Comparison of ENCODE assay signal across 22 cellular contexts in the genomic region with DNA sequence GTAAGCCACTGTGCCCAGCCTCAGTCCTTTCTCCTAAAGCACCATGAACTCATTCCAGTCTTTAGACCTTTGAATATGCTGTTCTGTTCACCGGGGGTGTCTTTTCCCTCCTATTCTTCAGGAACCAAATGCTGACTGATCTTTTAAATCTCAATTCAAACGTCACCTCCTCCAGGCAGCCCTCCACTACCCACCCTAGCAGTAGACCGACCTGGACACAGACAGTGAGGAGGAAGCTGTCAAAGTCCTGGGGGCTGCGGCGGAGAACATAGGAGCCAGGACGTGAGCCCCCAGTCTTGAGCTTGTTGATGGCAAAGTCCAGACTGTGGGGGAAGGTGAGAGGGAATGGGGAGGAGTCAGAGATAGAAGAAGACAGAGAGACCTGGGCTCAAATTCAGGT. TPM values are rescaled to one million over a fixed set of nuclear protein-coding genes. Genes with fewer than 3 reads are reported as not detected.
"Had no signal": no experiment of that assay in that cellular context is flagged by ENCODE, and none has a peak within 500 bp of the region (broad histone marks: within the 10 kb centered on the region; RNA-seq: fewer than 3 reads in every experiment).

No MANE protein-coding gene starts in this region.

- H3K4me2 ChIP-seq: smooth muscle cell had no signal

- ATAC-seq: activated CD4-positive, CD25-positive, alpha-beta regulatory T cell treated with anti-CD3 and anti-CD28 coated beads, Interleukin-2, amount 50 U/mL, for 24 hours; activated T-cell treated with anti-CD3 and anti-CD28 coated beads, Interleukin-2, amount 50 U/mL, for 72 hours; gastrocnemius medialis; heart left ventricle; right lobe of liver; stimulated activated naive CD8-positive, alpha-beta T cell treated with anti-CD3 and anti-CD28 coated beads, Interleukin-15, amount 100 ng/mL, for 72 hours had no signal

- H3K27ac Mint-ChIP-seq: activated CD4-positive, alpha-beta memory T cell treated with anti-CD3 and anti-CD28 coated beads for 36 hours; activated T-cell treated with anti-CD3 and anti-CD28 coated beads, Interleukin-2, amount 50 U/mL, for 72 hours had no signal

- H3K27me3 Mint-ChIP-seq: activated CD4-positive, alpha-beta memory T cell treated with anti-CD3 and anti-CD28 coated beads for 36 hours; stimulated activated naive CD8-positive, alpha-beta T cell treated with anti-CD3 and anti-CD28 coated beads, Interleukin-15, amount 100 ng/mL, for 72 hours had no signal

- H3K4me3 Mint-ChIP-seq: activated CD4-positive, alpha-beta memory T cell treated with anti-CD3 and anti-CD28 coated beads for 36 hours; activated T-cell treated with anti-CD3 and anti-CD28 coated beads, Interleukin-2, amount 50 U/mL, for 72 hours; immature natural killer cell; stimulated activated naive CD8-positive, alpha-beta T cell treated with anti-CD3 and anti-CD28 coated beads, Interleukin-15, amount 100 ng/mL, for 72 hours had no signal

- H3K27ac ChIP-seq: ascending aorta, breast epithelium, gastrocnemius medialis, heart left ventricle, right lobe of liver had no signal

- H3K27me3 ChIP-seq: breast epithelium, ovary, right lobe of liver had no signal

- H3K9me3 ChIP-seq: ascending aorta, breast epithelium, gastrocnemius medialis, heart left ventricle, ovary, right lobe of liver had no signal

- H3K9me3 Mint-ChIP-seq: activated CD4-positive, alpha-beta memory T cell treated with anti-CD3 and anti-CD28 coated beads for 36 hours; activated T-cell treated with anti-CD3 and anti-CD28 coated beads, Interleukin-2, amount 50 U/mL, for 72 hours; immature natural killer cell; nephron; stimulated activated naive CD8-positive, alpha-beta T cell treated with anti-CD3 and anti-CD28 coated beads, Interleukin-15, amount 100 ng/mL, for 72 hours had no signal

- H3K4me1 ChIP-seq: breast epithelium, gastrocnemius medialis, right lobe of liver had no signal

- H3K4me3 ChIP-seq: ascending aorta, breast epithelium, gastrocnemius medialis, heart left ventricle, ovary, right lobe of liver, smooth muscle cell had no signal

- DNase-seq: activated CD4-positive, alpha-beta memory T cell treated with anti-CD3 and anti-CD28 coated beads for 36 hours; activated gamma-delta T cell; activated T-cell treated with anti-CD3 and anti-CD28 coated beads, Interleukin-2, amount 50 U/mL, for 72 hours; dermis blood vessel endothelial cell; erythroblast; gastrocnemius medialis; heart left ventricle; immature natural killer cell; mesendoderm; right lobe of liver; stimulated activated naive CD8-positive, alpha-beta T cell treated with anti-CD3 and anti-CD28 coated beads, Interleukin-15, amount 100 ng/mL, for 72 hours had no signal

- H3K36me3 ChIP-seq: ascending aorta, breast epithelium, gastrocnemius medialis, ovary, right lobe of liver had no signal

RNA-seq across cellular contexts. Expression of a gene that starts 18.7 kb away (rescaled TPM):
- total RNA-seq: ascending aorta, chondrocyte, dermis blood vessel endothelial cell, gastrocnemius medialis, lower leg skin, pulmonary artery endothelial cell, right lobe of liver, temporal lobe, ureter had no signal
- polyA plus RNA-seq: heart left ventricle had no signal

RNA-seq across cellular contexts. Expression of a gene that starts 31.7 kb away (rescaled TPM):
- total RNA-seq: ascending aorta, breast epithelium, chondrocyte, dermis blood vessel endothelial cell, gastrocnemius medialis, heart left ventricle, lower leg skin, pulmonary artery endothelial cell, right lobe of liver, smooth muscle cell had no signal
- polyA plus RNA-seq: heart left ventricle, ovary, smooth muscle cell had no signal

RNA-seq across cellular contexts. Expression of a gene that starts 45.1 kb away (rescaled TPM):
- total RNA-seq: chondrocyte, dermis blood vessel endothelial cell, heart left ventricle, pulmonary artery endothelial cell, temporal lobe had no signal
- polyA plus RNA-seq: heart left ventricle, immature natural killer cell, smooth muscle cell had no signal
